In genomic region chrX:33194289-33194688, GRCh38 we compare ENCODE assay signal across 22 cellular contexts.
"Had no signal": no experiment of that assay in that cellular context is flagged by ENCODE, and none has a peak within 500 bp of the region (broad histone marks: within the 10 kb centered on the region; RNA-seq: fewer than 3 reads in every experiment).

No MANE protein-coding gene starts in this region.

- H3K4me1 ChIP-seq: esophagus squamous epithelium, parathyroid adenoma, prostate gland, tibial nerve, upper lobe of left lung had no signal

- H3K9me3 ChIP-seq: esophagus squamous epithelium, neutrophil, prostate gland, thoracic aorta, tibial nerve, upper lobe of left lung had no signal

- H3K9ac ChIP-seq: parathyroid adenoma had no signal

- H3K27ac ChIP-seq: dorsolateral prefrontal cortex, neutrophil, parathyroid adenoma, prostate gland had no signal

- H3K36me3 ChIP-seq: esophagus squamous epithelium, neutrophil, prostate gland, thoracic aorta, tibial nerve, upper lobe of left lung had no signal

- H3K4me3 ChIP-seq: esophagus squamous epithelium, lung, prostate gland, thoracic aorta, upper lobe of left lung had no signal

- H2AFZ ChIP-seq: parathyroid adenoma had no signal

- ATAC-seq: natural killer cell treated with Interleukin-12 subunit alpha and Interleukin-12 subunit beta and Interleukin-15 and Interleukin-18, amount 100 ng/mL, for 72 hours; stimulated activated naive B cell treated with anti-CD40 and anti-IgM and Interleukin-4, amounts not matched to agents 10 μg/mL and 1 μg/mL and 100 μg/mL, for 72 hours had no signal

- FAIRE-seq: keratinocyte, small intestine, urothelium cell line had no signal

- H3K27me3 ChIP-seq: esophagus squamous epithelium, neutrophil, tibial nerve, upper lobe of left lung had no signal

- H3K79me2 ChIP-seq: parathyroid adenoma had no signal

- DNase-seq: cerebellar nuclear complex; dorsolateral prefrontal cortex; effector CD4-positive, alpha-beta T cell; endodermal cell; esophagus squamous epithelium; foreskin melanocyte; naive B cell; right cardiac atrium; small intestine; stimulated activated CD4-positive, alpha-beta T cell treated with anti-CD3 and anti-CD28 coated beads, Interleukin-15, amount 100 ng/mL, for 24 hours; stimulated activated CD4-positive, alpha-beta T cell treated with anti-CD3 and anti-CD28 coated beads, Interleukin-2, amount 100 ng/mL, for 48 hours; stimulated activated naive B cell treated with anti-CD40 and anti-IgM and Interleukin-4, amounts not matched to agents 10 μg/mL and 1 μg/mL and 100 μg/mL, for 72 hours; upper lobe of left lung had no signal
